8 cellular contexts compared by ENCODE assay signal in the genomic region with DNA sequence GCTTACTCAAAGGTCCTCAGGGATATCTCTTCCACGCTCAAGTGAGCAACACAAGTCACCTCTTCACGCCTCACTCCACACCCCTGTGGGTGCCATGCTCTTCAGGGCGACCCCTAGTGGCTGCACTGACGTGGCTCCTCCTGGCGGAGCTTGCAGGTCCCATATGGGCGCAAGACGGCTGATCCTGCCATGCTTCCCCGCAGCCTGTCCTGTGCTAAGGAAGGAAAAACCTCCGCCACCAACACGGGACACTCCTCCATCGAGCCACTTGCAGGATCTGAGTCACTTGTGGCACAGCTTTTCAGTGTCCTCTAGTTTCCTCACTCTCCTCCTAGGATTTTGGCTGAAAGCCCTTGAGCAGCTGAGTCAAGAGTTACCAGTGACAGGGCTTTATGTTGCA.
DNase-seq lines count a peak whose midpoint lies in the region; ATAC-seq and TF ChIP-seq lines count a peak whose summit lies in the region.

No MANE protein-coding gene starts in this region.

- ATAC-seq in Panc1 (no peak), foreskin keratinocyte (peak; percentile 38)

- H3K4me3 ChIP-seq in Panc1 (ENCODE audit: low read depth in 2 of 2, low read length in 2 of 2): no peak overlapping the region
- H3K4me3 ChIP-seq in spleen: no peak overlapping the region

- CTCF ChIA-PET in Panc1 (lab: Charles Lee): interaction anchor here (0.7 to 0.9 kb wide), 2 partner anchors 156 to 518 kb away, joined by 3 to 6 read pairs; no protein-coding TSS in a partner anchor

- no TSS peak for BruUV-seq in Panc1 (replicated peaks; lab: Mats Ljungman, UMichigan)

- no peaks in the 10 kb centered on the region for H3K9me3 ChIP-seq in Panc1 (ENCODE audit: control insufficient read depth, insufficient read depth, low read depth, low read length)
- H3K9me3 ChIP-seq in spleen: no peaks in the 10 kb centered on the region

- in situ Hi-C loops in Panc1 (cut with HindIII; ENCODE audit: low pct_unique_long_range_greater_than_20kb, low sequenced_read_pairs): no loop called here

- no peaks in the 10 kb centered on the region for H3K27me3 ChIP-seq in Panc1 (ENCODE audit: control insufficient read depth, insufficient read depth, low read length)
- H3K27me3 ChIP-seq in foreskin keratinocyte: no peaks in the 10 kb centered on the region
- no peaks in the 10 kb centered on the region for H3K27me3 ChIP-seq in spleen (replicated peaks in 1 of 7)

- POLR2A ChIA-PET in Panc1 (lab: Charles Lee): interaction anchor here (0.6 kb wide), 1 partner anchor 526 kb away, joined by 12 read pairs; no protein-coding TSS in a partner anchor

- no peak for TF ChIP-seq POLR2A in spleen (IDR thresholded peaks at IDR 0.05)

- 85 to 90% (median 86%) methylated on average over 11 of the region's 11 CpGs for WGBS in spleen, 5 donors

- TF ChIP-seq CTCF in Panc1 (IDR thresholded peaks at IDR 0.05): peak; percentile 73
- TF ChIP-seq CTCF in foreskin keratinocyte (conservative IDR thresholded peaks at IDR 0.05): peak; percentile 63
- TF ChIP-seq CTCF in spleen (IDR thresholded peaks at IDR 0.05 in 8 of 11, conservative IDR thresholded peaks at IDR 0.05 in 3 of 11): no peak

- intact Hi-C loops in Panc1 (cut with micrococcal nuclease; ENCODE audit: unreplicated experiment) (loop anchor here (5.0 kb wide), 1 partner anchor 193 kb away; no protein-coding TSS in a partner anchor), spleen (cut with DNase I; ENCODE audit: low total_unique reads) (loop anchor here (5.0 kb wide), 1 partner anchor 517 kb away; no protein-coding TSS in a partner anchor)

- peak; percentile 58 for DNase-seq in activated CD4-positive, alpha-beta T cell treated with anti-CD3 and anti-CD28 coated beads for 48 hours
- no peak for DNase-seq in activated CD4-positive, alpha-beta T cell treated with anti-CD3 and anti-CD28 coated beads, Interleukin-2, amount 50 U/mL, for 4 hours
- no peak for DNase-seq in Panc1 (ENCODE audit: low read depth, low spot score)
- peak in 1 of 2 donors; percentile 11 for DNase-seq in foreskin keratinocyte
- peak; percentile 8 to 18 for DNase-seq in stimulated activated CD8-positive, alpha-beta memory T cell treated with anti-CD3 and anti-CD28 coated beads, Interleukin-2, amount 100 ng/mL, for 48 hours (ENCODE audit: low read depth in 2 of 2)
- no peak for DNase-seq in DMS153 treated with DMSO at 0.1 percent for 48 hours (lab: John Stamatoyannopoulos, UW; ENCODE audit: unreplicated experiment)
- DNase-seq in spleen: no peak
- DNase-seq in DMS153 (lab: John Stamatoyannopoulos, UW): no peak

- H3K36me3 ChIP-seq in Panc1 (ENCODE audit: control insufficient read depth, insufficient read depth, low read length) (no peaks in the 10 kb centered on the region), spleen (no peaks in the 10 kb centered on the region)

- no peak overlapping the region for H3K27ac ChIP-seq in Panc1 (ENCODE audit: low read length)
- H3K27ac ChIP-seq in foreskin keratinocyte: no peak overlapping the region
- no peak overlapping the region for H3K27ac ChIP-seq in spleen

- H3K4me1 ChIP-seq in Panc1 (ENCODE audit: control insufficient read depth, insufficient read depth, low read length): peaks cover 7% of the 10 kb centered on the region; the same call in 1 of the 2 replicates
- H3K4me1 ChIP-seq in foreskin keratinocyte: no peaks in the 10 kb centered on the region
- H3K4me1 ChIP-seq in spleen: peaks cover 0 to 6% (median 2%) of the 10 kb centered on the region in 6 donors

Comparison
In these comparisons a context has a peak if more than half of its experiments do, and no peak if none do; other contexts are left out.
1. DNase-seq: peak in activated CD4-positive, alpha-beta T cell treated with anti-CD3 and anti-CD28 coated beads for 48 hours (single experiment) and stimulated activated CD8-positive, alpha-beta memory T cell treated with anti-CD3 and anti-CD28 coated beads, Interleukin-2, amount 100 ng/mL, for 48 hours (2 of 2); none in activated CD4-positive, alpha-beta T cell treated with anti-CD3 and anti-CD28 coated beads, Interleukin-2, amount 50 U/mL, for 4 hours (0 of 2), Panc1 (single experiment), DMS153 treated with DMSO at 0.1 percent for 48 hours (single experiment), spleen (single experiment) and DMS153 (single experiment).
2. CTCF ChIP-seq: peak in Panc1 (single experiment) and foreskin keratinocyte (single experiment); none in spleen (0 of 11).